18 cellular contexts compared by ENCODE assay signal in the genomic region with DNA sequence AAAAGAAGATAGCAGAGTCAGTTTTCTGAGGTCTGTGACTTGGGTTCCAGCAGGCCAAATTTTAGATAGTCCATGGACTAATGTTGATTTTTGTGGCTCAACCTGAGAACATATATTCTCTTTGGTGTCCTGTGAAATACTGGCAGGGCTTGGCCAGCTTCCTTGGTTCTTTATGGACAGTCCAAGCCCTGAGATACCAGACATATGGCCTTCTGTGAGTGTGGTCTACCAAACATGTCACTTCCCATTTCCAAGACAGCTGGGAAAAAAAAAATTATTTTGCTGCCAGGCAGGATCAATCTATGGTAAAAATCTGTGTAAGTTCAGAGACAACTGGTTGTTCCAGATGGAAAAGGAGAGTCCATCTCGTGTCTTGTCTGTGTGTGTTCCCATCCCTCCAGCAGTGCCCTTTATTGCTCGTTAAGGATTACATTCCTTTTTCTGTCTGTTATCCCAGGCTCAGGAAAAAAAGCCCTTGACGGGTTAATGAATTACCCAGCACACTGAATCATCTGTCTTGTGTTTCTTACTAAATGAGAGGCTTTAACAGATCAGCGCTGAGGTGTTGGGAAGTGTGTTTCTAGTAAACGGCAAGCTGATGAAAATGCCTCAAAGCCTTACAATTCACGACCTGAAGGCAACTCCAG. TPM values are rescaled to one million over a fixed set of nuclear protein-coding genes. Genes with fewer than 3 reads are reported as not detected.
DNase-seq lines count a peak whose midpoint lies in the region; ATAC-seq, FAIRE-seq and TF ChIP-seq lines count a peak whose summit lies in the region.
"Had no signal": no experiment of that assay in that cellular context is flagged by ENCODE, and none has a peak within 500 bp of the region (broad histone marks: within the 10 kb centered on the region; RNA-seq: fewer than 3 reads in every experiment).

No MANE protein-coding gene starts in this region.

- H3K4me3 ChIP-seq in K562 (no peak overlapping the region), left lung (no peak overlapping the region), PC-3 (ENCODE audit: low read length) (no peak overlapping the region)
- H3K4me3 ChIP-seq: esophagus muscularis mucosa, thyroid gland had no signal

- no peaks in the 10 kb centered on the region for H3K79me2 ChIP-seq in K562 (ENCODE audit: control insufficient read depth, insufficient read depth, low read length)
- H3K79me2 ChIP-seq in PC-3 (ENCODE audit: low read length), result no peaks in the 10 kb centered on the region

- H3F3A ChIP-seq in PC-3 (ENCODE audit: low read length, unreplicated experiment), result no peaks in the 10 kb centered on the region

- DNase-seq in NCI-H526 (lab: John Stamatoyannopoulos, UW), result peak; percentile 38 to 63
- no peak for DNase-seq in NCI-H526 treated with DMSO at 0.1 percent for 48 hours (lab: John Stamatoyannopoulos, UW)
- no peak for DNase-seq in K562 (ENCODE audit: extremely low read depth in 1 of 4, low spot score in 3 of 4)
- DNase-seq in left lung, result no peak
- no peak for DNase-seq in type B pancreatic cell (ENCODE audit: extremely low spot score, unreplicated experiment)
- DNase-seq in PC-3, result no peak
- no peak for DNase-seq in activated CD4-positive, alpha-beta T cell treated with anti-CD3 and anti-CD28 coated beads, Interleukin-2, amount 50 U/mL, for 4 hours
- DNase-seq: cerebellar nuclear complex; COR-L47; NCI-H146; posterior cingulate gyrus; stimulated activated CD8-positive, alpha-beta memory T cell treated with anti-CD3 and anti-CD28 coated beads, Interleukin-4, amount 100 ng/mL, for 48 hours; thyroid gland had no signal

- no peaks in the 10 kb centered on the region for H3K9me3 ChIP-seq in K562 (replicated peaks; ENCODE audit: control insufficient read depth, insufficient read depth, low read depth, low read length)
- H3K9me3 ChIP-seq in left lung, result no peaks in the 10 kb centered on the region
- H3K9me3 ChIP-seq in PC-3 (ENCODE audit: low read length), result no peaks in the 10 kb centered on the region
- H3K9me3 ChIP-seq: esophagus muscularis mucosa, thyroid gland had no signal

- H3K4me1 ChIP-seq in K562 (replicated peaks in 1 of 2; ENCODE audit: control insufficient read depth in 2 of 2, insufficient read depth in 2 of 2, low read length in 2 of 2), result peaks cover 15 to 30% of the 10 kb centered on the region in 2 experiments
- no peaks in the 10 kb centered on the region for H3K4me1 ChIP-seq in left lung
- H3K4me1 ChIP-seq in PC-3 (ENCODE audit: insufficient read depth, low read length), result no peaks in the 10 kb centered on the region

- no peaks in the 10 kb centered on the region for H3K9me1 ChIP-seq in K562 (ENCODE audit: control insufficient read depth, insufficient read depth, low read length)

- peak overlapping the region; percentile 22 for H3K27ac Mint-ChIP-seq in type B pancreatic cell
- H3K27ac Mint-ChIP-seq: activated naive CD4-positive, alpha-beta T cell treated with anti-CD3 and anti-CD28 coated beads, Interleukin-2, amount 50 U/mL, for 24 hours had no signal

- peaks cover 17% of the 10 kb centered on the region for H3K27me3 Mint-ChIP-seq in type B pancreatic cell

- H2AFZ ChIP-seq in K562 (ENCODE audit: low read depth, low read length), result peak overlapping the region; percentile 81
- H2AFZ ChIP-seq in PC-3 (ENCODE audit: low read length), result no peak overlapping the region

- H3K4me2 ChIP-seq in K562 (ENCODE audit: insufficient read depth, low read length) (no peak overlapping the region), PC-3 (ENCODE audit: low read length) (no peak overlapping the region)

- CTCF ChIA-PET in K562 (lab: Yijun Ruan, JAX; ENCODE audit: low intra/inter-chr PET ratio) (no interaction called here), PC-3 (lab: Charles Lee) (no interaction called here)

- no peak for TF ChIP-seq POLR2A in K562 (conservative IDR thresholded peaks at IDR 0.05)

- TF ChIP-seq CTCF in K562 (IDR thresholded peaks at IDR 0.05 in 2 of 3, conservative IDR thresholded peaks at IDR 0.05 in 1 of 3; ENCODE audit: insufficient read depth in 2 of 3, low read depth in 1 of 3, low read length in 3 of 3) (no peak), left lung (IDR thresholded peaks at IDR 0.05) (no peak), type B pancreatic cell (conservative IDR thresholded peaks at IDR 0.05) (no peak), PC-3 (conservative IDR thresholded peaks at IDR 0.05; ENCODE audit: low read depth, low read length) (no peak)

- no peaks in the 10 kb centered on the region for H3K9me2 ChIP-seq in PC-3 (replicated peaks; ENCODE audit: low read length)

- no peak for ATAC-seq in K562
- ATAC-seq in left lung, result peak; percentile 84
- ATAC-seq in PC-3, result no peak
- ATAC-seq in GM18498 (IDR thresholded peaks at IDR 0.05; ENCODE audit: unreplicated experiment), result no peak

- in situ Hi-C loops in K562 (cut with MboI), result no loop called here

- H3K4me3 Mint-ChIP-seq in type B pancreatic cell, result peak overlapping the region; percentile 7
- H3K4me3 Mint-ChIP-seq: activated naive CD4-positive, alpha-beta T cell treated with anti-CD3 and anti-CD28 coated beads, Interleukin-2, amount 50 U/mL, for 24 hours had no signal

- H3K27ac ChIP-seq in K562 (ENCODE audit: extremely low read depth, low read depth, low read length), result no peak overlapping the region
- no peak overlapping the region for H3K27ac ChIP-seq in left lung
- H3K27ac ChIP-seq in PC-3 (ENCODE audit: low read length), result no peak overlapping the region
- H3K27ac ChIP-seq: esophagus muscularis mucosa, thyroid gland had no signal

- WGBS in K562 (ENCODE audit: insufficient coverage, low coverage, missing lambda C conversion rate), result 33% methylated on average over 6 of the region's 6 CpGs

- no peaks in the 10 kb centered on the region for H3K36me3 ChIP-seq in K562 (ENCODE audit: control insufficient read depth, insufficient read depth, low read length)
- H3K36me3 ChIP-seq in left lung, result no peaks in the 10 kb centered on the region
- no peaks in the 10 kb centered on the region for H3K36me3 ChIP-seq in PC-3 (ENCODE audit: low read depth, low read length)
- H3K36me3 ChIP-seq: esophagus muscularis mucosa, thyroid gland had no signal

- no peak for FAIRE-seq in K562 (lab: Jason Lieb, UNC)

- intact Hi-C loops in K562 (cut with micrococcal nuclease) (no loop called here), left lung (cut with DNase I) (no loop called here), PC-3 (cut with micrococcal nuclease) (no loop called here)

- no peaks in the 10 kb centered on the region for H3K27me3 ChIP-seq in K562 (ENCODE audit: control insufficient read depth in 2 of 2, insufficient read depth in 2 of 2, low read length in 2 of 2)
- no peaks in the 10 kb centered on the region for H3K27me3 ChIP-seq in left lung
- no peaks in the 10 kb centered on the region for H3K27me3 ChIP-seq in PC-3 (ENCODE audit: low read length)
- H3K27me3 ChIP-seq: esophagus muscularis mucosa, thyroid gland had no signal

- no peaks in the 10 kb centered on the region for H3K9me3 Mint-ChIP-seq in type B pancreatic cell
- H3K9me3 Mint-ChIP-seq: activated naive CD4-positive, alpha-beta T cell treated with anti-CD3 and anti-CD28 coated beads, Interleukin-2, amount 50 U/mL, for 24 hours had no signal

- TF ChIP-seq EP300 in K562 (IDR thresholded peaks at IDR 0.05; ENCODE audit: low read length), result no peak

- H3K36me3 Mint-ChIP-seq in type B pancreatic cell, result no peaks in the 10 kb centered on the region
- H3K36me3 Mint-ChIP-seq: activated naive CD4-positive, alpha-beta T cell treated with anti-CD3 and anti-CD28 coated beads, Interleukin-2, amount 50 U/mL, for 24 hours had no signal

- H3K4me1 Mint-ChIP-seq in type B pancreatic cell (ENCODE audit: unreplicated experiment), result peaks cover 26% of the 10 kb centered on the region
- H3K4me1 Mint-ChIP-seq: activated naive CD4-positive, alpha-beta T cell treated with anti-CD3 and anti-CD28 coated beads, Interleukin-2, amount 50 U/mL, for 24 hours had no signal

- H4K20me1 ChIP-seq in K562 (replicated peaks; ENCODE audit: control insufficient read depth, insufficient read depth, low read length) (no peaks in the 10 kb centered on the region), PC-3 (ENCODE audit: low read length) (no peaks in the 10 kb centered on the region)

- BruUV-seq in K562 (replicated peaks; lab: Mats Ljungman, UMichigan), result no TSS peak
- no TSS peak for BruUV-seq in PC-3 (replicated peaks; lab: Mats Ljungman, UMichigan)

- TF ChIP-seq RAD21 in K562 (CRISPR knock-in tag; conservative IDR thresholded peaks at IDR 0.05 in 1 of 2, IDR thresholded peaks at IDR 0.05 in 1 of 2), result no peak

- H3K9ac ChIP-seq in K562 (ENCODE audit: insufficient read depth in 1 of 2, low read depth in 2 of 2, low read length in 2 of 2), result no peak overlapping the region; a peak in 1 of 4 replicates
- no peak overlapping the region for H3K9ac ChIP-seq in PC-3 (ENCODE audit: low read length)

- POLR2A ChIA-PET in K562 (lab: Yijun Ruan, JAX) (interaction anchor here (0.6 to 2.2 kb wide), 2 partner anchors 12 kb away, joined by 3 to 11 read pairs; no protein-coding TSS in a partner anchor), PC-3 (lab: Charles Lee; ENCODE audit: unreplicated experiment) (no interaction called here)

RNA-seq across cellular contexts. Expression of gene XPR1, which starts 33.4 kb away (rescaled TPM):
- total RNA-seq in K562 (2011; cell fraction: chromatin; rRNA removed; ENCODE audit: low replicate concordance), result 97.5 and 111 TPM in 2 replicates
- total RNA-seq in K562 (2011; cell fraction: nucleolus; rRNA removed), result 52.4 and 62.2 TPM in 2 replicates
- 116 and 133 TPM in 2 replicates for total RNA-seq in K562 (2011; cell fraction: nucleoplasm; rRNA removed)
- total RNA-seq in K562 (2014; rRNA removed) (24.2 and 32.0 TPM in 2 replicates), K562 (2014; rRNA removed; fragmentation: Illumina TruSeq; extraction: Trizol) (39.8 and 49.1 TPM in 2 replicates), K562 (2015; rRNA removed; fragmentation: Illumina TruSeq; extraction: Trizol) (39.1 and 43.0 TPM in 2 replicates), K562 (2021) (36.9 and 38.6 TPM in 2 replicates), left lung (10 to 100 TPM; 33.3 to 34.2 TPM), type B pancreatic cell (ENCODE audit: low replicate concordance) (37.1 and 48.5 TPM in 2 replicates), PC-3 (2014; rRNA removed) (7.3 and 8.2 TPM in 2 replicates)
- polyA plus RNA-seq in K562 (2011; rRNA removed) (49.8 and 66.2 TPM in 2 replicates), K562 (2014; fragmentation: Illumina TruSeq; extraction: Trizol) (38.1 and 41.2 TPM in 2 replicates), K562 (2014; fragmentation: Nextera tagmentation; extraction: Ambion mirVana) (1 to 10 TPM; 3.0 to 4.7 TPM), K562 (2014; rRNA removed) (25.8 and 27.8 TPM in 2 replicates)
- 23.6 and 44.4 TPM in 2 replicates for polyA plus RNA-seq in K562 (2011; cell fraction: cytosol; rRNA removed)
- 23.0 and 26.5 TPM in 2 replicates for polyA plus RNA-seq in K562 (2011; cell fraction: nucleus; rRNA removed)
- polyA plus RNA-seq in K562 (2012), result 25.8 and 29.0 TPM in 2 replicates
- polyA minus RNA-seq in K562 (2011; rRNA and poly(A)+ RNA removed), result 97.0 and 108 TPM in 2 replicates
- polyA minus RNA-seq in K562 (2011; cell fraction: cytosol; rRNA and poly(A)+ RNA removed), result 37.2 and 52.1 TPM in 2 replicates
- 21.0 and 34.7 TPM in 2 replicates for polyA minus RNA-seq in K562 (2011; cell fraction: nucleus; rRNA and poly(A)+ RNA removed)

RNA-seq across cellular contexts. Expression of gene OVAAL, which starts 39.7 kb away (rescaled TPM):
- not detected in 2 replicates for total RNA-seq in K562 (2011; cell fraction: chromatin; rRNA removed; ENCODE audit: low replicate concordance)
- not detected in 2 replicates for total RNA-seq in K562 (2011; cell fraction: nucleolus; rRNA removed)
- not detected in 2 replicates for total RNA-seq in K562 (2011; cell fraction: nucleoplasm; rRNA removed)
- total RNA-seq in K562 (2014; rRNA removed), result 0.18 TPM in 1 of 2 replicates, not detected in the other
- 0.07 and 0.16 TPM in 2 replicates for total RNA-seq in K562 (2014; rRNA removed; fragmentation: Illumina TruSeq; extraction: Trizol)
- not detected in 2 replicates for total RNA-seq in K562 (2015; rRNA removed; fragmentation: Illumina TruSeq; extraction: Trizol)
- total RNA-seq in K562 (2021), result not detected in 2 replicates
- polyA plus RNA-seq in K562 (2011; rRNA removed), result 0.04 and 0.08 TPM in 2 replicates
- 0.09 TPM in 1 of 2 replicates, not detected in the other for polyA plus RNA-seq in K562 (2011; cell fraction: cytosol; rRNA removed)
- not detected in 2 replicates for polyA plus RNA-seq in K562 (2011; cell fraction: nucleus; rRNA removed)
- 0.06 TPM in 1 of 2 replicates, not detected in the other for polyA plus RNA-seq in K562 (2012)
- polyA plus RNA-seq in K562 (2014; fragmentation: Illumina TruSeq; extraction: Trizol), result 0.14 and 0.18 TPM in 2 replicates
- under 1 TPM in 1 of 2 experiments, not detected in 1; 0.04 TPM for polyA plus RNA-seq in K562 (2014; fragmentation: Nextera tagmentation; extraction: Ambion mirVana)
- polyA plus RNA-seq in K562 (2014; rRNA removed), result 0.18 TPM in 1 of 2 replicates, not detected in the other
- polyA minus RNA-seq in K562 (2011; rRNA and poly(A)+ RNA removed), result not detected in 2 replicates
- polyA minus RNA-seq in K562 (2011; cell fraction: cytosol; rRNA and poly(A)+ RNA removed), result not detected in 2 replicates
- polyA minus RNA-seq in K562 (2011; cell fraction: nucleus; rRNA and poly(A)+ RNA removed), result not detected in 2 replicates
- total RNA-seq in left lung, result not detected
- total RNA-seq in type B pancreatic cell (ENCODE audit: low replicate concordance), result not detected in 2 replicates
- not detected in 2 replicates for total RNA-seq in PC-3 (2014; rRNA removed)
- total RNA-seq: esophagus muscularis mucosa, mesenteric fat pad, thyroid gland had no signal
- polyA plus RNA-seq: AG04450 had no signal

Comparison
In these comparisons a context has a peak if more than half of its experiments do, and no peak if none do; other contexts are left out.
1. DNase-seq: peak in NCI-H526 (2 of 2); none in NCI-H526 treated with DMSO at 0.1 percent for 48 hours (single experiment), K562 (0 of 4), left lung (0 of 2), type B pancreatic cell (single experiment), PC-3 (single experiment) and activated CD4-positive, alpha-beta T cell treated with anti-CD3 and anti-CD28 coated beads, Interleukin-2, amount 50 U/mL, for 4 hours (0 of 2).